In the genomic region with DNA sequence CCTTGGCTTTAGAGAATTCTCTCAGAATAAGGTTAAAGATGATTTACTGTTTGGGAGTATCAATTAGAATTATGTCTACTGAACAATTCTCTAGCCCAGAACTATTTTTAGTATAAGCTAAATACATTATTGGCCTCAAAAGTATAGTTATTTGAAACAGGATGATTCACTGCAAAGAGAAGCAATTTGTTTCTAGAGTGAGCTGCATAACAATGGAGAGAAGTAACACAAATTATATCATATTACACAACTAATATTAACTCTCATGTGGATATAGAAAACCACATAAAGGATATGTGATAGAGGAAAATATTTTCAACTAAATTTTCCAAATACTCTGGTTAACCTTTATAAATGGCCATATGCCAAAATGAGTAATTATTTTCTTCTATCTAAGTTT, we compare ENCODE assay signal across 22 cellular contexts. TPM values are rescaled to one million over a fixed set of nuclear protein-coding genes. Genes with fewer than 3 reads are reported as not detected.
A peak's percentile ranks its signal among the peaks of the same experiment; 100 is the strongest.
DNase-seq lines count a peak whose midpoint lies in the region; ATAC-seq, FAIRE-seq and TF ChIP-seq lines count a peak whose summit lies in the region.
"Had no signal": no experiment of that assay in that cellular context is flagged by ENCODE, and none has a peak within 500 bp of the region (broad histone marks: within the 10 kb centered on the region; RNA-seq: fewer than 3 reads in every experiment).

No MANE protein-coding gene starts in this region.

- ATAC-seq in A549: no peak
- ATAC-seq: HCT116 had no signal

- POLR2A ChIA-PET in A549 (lab: Yijun Ruan, JAX): no interaction called here
- POLR2A ChIA-PET in activated CD4-positive, alpha-beta T cell treated with anti-CD3 and anti-CD28 coated beads, Interleukin-2, amount 10 ng/mL, durations not matched to agents 7 days and 5 days (lab: Charles Lee): no interaction called here

- CTCF ChIA-PET in A549 (lab: Yijun Ruan, JAX): interaction anchor here (1.6 to 1.8 kb wide), 2 partner anchors 69 to 76 kb away, joined by 4 read pairs; no protein-coding TSS in a partner anchor
- CTCF ChIA-PET in activated CD4-positive, alpha-beta T cell treated with anti-CD3 and anti-CD28 coated beads, Interleukin-2, amount 10 ng/mL, durations not matched to agents 7 days and 5 days (lab: Charles Lee): no interaction called here

- H3K4me1 ChIP-seq in A549: peaks cover 39% of the 10 kb centered on the region

- no peak for TF ChIP-seq EP300 in A549 (IDR thresholded peaks at IDR 0.05)

- no peak overlapping the region for H3K4me3 ChIP-seq in A549
- H3K4me3 ChIP-seq in fibroblast of the aortic adventitia (ENCODE audit: low read depth, low read length): no peak overlapping the region
- H3K4me3 ChIP-seq: MG63 had no signal

- H3K27me3 Mint-ChIP-seq in activated CD4-positive, alpha-beta T cell treated with anti-CD3 and anti-CD28 coated beads, Interleukin-2, amount 10 ng/mL, durations not matched to agents 7 days and 5 days: no peaks in the 10 kb centered on the region

- TF ChIP-seq POLR2A in A549 (IDR thresholded peaks at IDR 0.05; ENCODE audit: low read length): no peak

- H3K27ac Mint-ChIP-seq in activated CD4-positive, alpha-beta T cell treated with anti-CD3 and anti-CD28 coated beads, Interleukin-2, amount 10 ng/mL, durations not matched to agents 7 days and 5 days: no peak overlapping the region

- peak; percentile 79 for FAIRE-seq in A549 (lab: Jason Lieb, UNC)
- FAIRE-seq: GM18507, H1 had no signal

- no peaks in the 10 kb centered on the region for H3K4me1 Mint-ChIP-seq in activated CD4-positive, alpha-beta T cell treated with anti-CD3 and anti-CD28 coated beads, Interleukin-2, amount 10 ng/mL, durations not matched to agents 7 days and 5 days

- H3K4me2 ChIP-seq in A549: peak overlapping the region; percentile 39; the same call in 2 of the 3 replicates

- no peak overlapping the region for H3K4me3 Mint-ChIP-seq in activated CD4-positive, alpha-beta T cell treated with anti-CD3 and anti-CD28 coated beads, Interleukin-2, amount 10 ng/mL, durations not matched to agents 7 days and 5 days

- DNase-seq in A549 (ENCODE audit: low read depth in 1 of 2, low spot score in 1 of 2) (no peak), NCI-H2227 (lab: John Stamatoyannopoulos, UW; ENCODE audit: unreplicated experiment) (peak; percentile 19), amniotic epithelial cell (ENCODE audit: low read depth) (peak; percentile 56), fibroblast of the aortic adventitia (ENCODE audit: low read depth) (peak; percentile 28), H4 (ENCODE audit: low spot score) (no peak), SW480 (ENCODE audit: low spot score) (no peak)
- DNase-seq in activated CD4-positive, alpha-beta T cell treated with anti-CD3 and anti-CD28 coated beads, Interleukin-2, amount 10 ng/mL, durations not matched to agents 7 days and 5 days: no peak
- no peak for DNase-seq in activated T-cell treated with anti-CD3 and anti-CD28 coated beads, Interleukin-2, amount 50 U/mL, for 1 hour
- DNase-seq: 8988T, Calu3, KG1, MG63, NCI-H1105 treated with DMSO at 0.1 percent for 48 hours, NCI-H1930, NCI-H2107, NCI-H446 treated with DMSO at 0.1 percent for 48 hours, NCI-H526, SHP77 had no signal

- H3K36me3 Mint-ChIP-seq in activated CD4-positive, alpha-beta T cell treated with anti-CD3 and anti-CD28 coated beads, Interleukin-2, amount 10 ng/mL, durations not matched to agents 7 days and 5 days (ENCODE audit: low read depth): no peaks in the 10 kb centered on the region

- H3K27ac ChIP-seq in A549: peak overlapping the region in 1 of 2 experiments; percentile 28; a peak in 1 of 6 replicates
- H3K27ac ChIP-seq: RWPE1 had no signal

- no peaks in the 10 kb centered on the region for H3K9me3 ChIP-seq in A549
- H3K9me3 ChIP-seq: MG63 had no signal

- no peaks in the 10 kb centered on the region for H3K9me3 Mint-ChIP-seq in activated CD4-positive, alpha-beta T cell treated with anti-CD3 and anti-CD28 coated beads, Interleukin-2, amount 10 ng/mL, durations not matched to agents 7 days and 5 days

- TF ChIP-seq RAD21 in A549 (conservative IDR thresholded peaks at IDR 0.05 in 1 of 2, IDR thresholded peaks at IDR 0.05 in 1 of 2): no peak

- TF ChIP-seq CTCF in A549 (IDR thresholded peaks at IDR 0.05) (no peak), fibroblast of the aortic adventitia (IDR thresholded peaks at IDR 0.05; ENCODE audit: insufficient read depth, low read length) (no peak)

TF ChIP-seq in A549, 52 proteins besides CTCF, POLR2A, EP300 and RAD21:
- TF ChIP-seq ESRRA (IDR thresholded peaks at IDR 0.05; ENCODE audit: borderline replicate concordance, low read length) (no peak), CBX2 (IDR thresholded peaks at IDR 0.05; ENCODE audit: borderline replicate concordance, low read depth) (no peak), EHF (CRISPR knock-in tag; IDR thresholded peaks at IDR 0.05) (no peak), ZC3H11A (IDR thresholded peaks at IDR 0.05) (no peak), NR3C1 (IDR thresholded peaks at IDR 0.05) (no peak), CHD2 (IDR thresholded peaks at IDR 0.05; ENCODE audit: low read length, partially characterized antibody) (no peak), RARB (CRISPR knock-in tag; IDR thresholded peaks at IDR 0.05) (no peak), SREBF2 (IDR thresholded peaks at IDR 0.05) (no peak), MAZ (IDR thresholded peaks at IDR 0.05; ENCODE audit: borderline replicate concordance, low read depth, low read length) (no peak), TP53 (CRISPR knock-in tag; IDR thresholded peaks at IDR 0.05) (no peak), JUNB (IDR thresholded peaks at IDR 0.05) (no peak), KDM1A (IDR thresholded peaks at IDR 0.05; ENCODE audit: low read depth) (no peak), KDM5A (IDR thresholded peaks at IDR 0.05) (no peak), PHF8 (IDR thresholded peaks at IDR 0.05; ENCODE audit: borderline replicate concordance, low read depth) (no peak), FOXS1 (CRISPR knock-in tag; IDR thresholded peaks at IDR 0.05) (no peak), HOXB13 (CRISPR knock-in tag; IDR thresholded peaks at IDR 0.05; ENCODE audit: low read depth) (no peak)
- TF ChIP-seq, protein P1, sequence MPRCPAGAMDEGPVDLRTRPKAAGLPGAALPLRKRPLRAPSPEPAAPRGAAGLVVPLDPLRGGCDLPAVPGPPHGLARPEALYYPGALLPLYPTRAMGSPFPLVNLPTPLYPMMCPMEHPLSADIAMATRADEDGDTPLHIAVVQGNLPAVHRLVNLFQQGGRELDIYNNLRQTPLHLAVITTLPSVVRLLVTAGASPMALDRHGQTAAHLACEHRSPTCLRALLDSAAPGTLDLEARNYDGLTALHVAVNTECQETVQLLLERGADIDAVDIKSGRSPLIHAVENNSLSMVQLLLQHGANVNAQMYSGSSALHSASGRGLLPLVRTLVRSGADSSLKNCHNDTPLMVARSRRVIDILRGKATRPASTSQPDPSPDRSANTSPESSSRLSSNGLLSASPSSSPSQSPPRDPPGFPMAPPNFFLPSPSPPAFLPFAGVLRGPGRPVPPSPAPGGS (IDR thresholded peaks at IDR 0.05): no peak

RNA-seq across cellular contexts. Expression of a gene that starts 24.9 kb away (rescaled TPM):
- polyA plus RNA-seq in A549 (2011; rRNA removed): 17.6 and 21.8 TPM in 2 replicates
- 2.9 and 5.6 TPM in 2 replicates for polyA plus RNA-seq in A549 (2012; cell fraction: cytosol; rRNA removed)
- 3.6 and 7.2 TPM in 2 replicates for polyA plus RNA-seq in A549 (2012; cell fraction: nucleus; rRNA removed)
- polyA plus RNA-seq in A549 (2017; fragmentation: RNase III; extraction: RNeasy Plus Mini Kit Qiagen cat#74134 plus additional on column Dnase treatment): 15.4 to 24.9 TPM (median 23.5 TPM) in 3 replicates
- 11.4 and 12.2 TPM in 2 replicates for polyA minus RNA-seq in A549 (2011; rRNA and poly(A)+ RNA removed)
- 4.2 and 4.3 TPM in 2 replicates for total RNA-seq in fibroblast of the aortic adventitia (ENCODE audit: low replicate concordance)
- 1 to 10 TPM; 8.4 to 9.9 TPM for total RNA-seq in activated CD4-positive, alpha-beta T cell treated with anti-CD3 and anti-CD28 coated beads, Interleukin-2, amount 10 ng/mL, durations not matched to agents 7 days and 5 days
- 2.2 and 3.7 TPM in 2 replicates for total RNA-seq in H4 (2014; rRNA removed; shearing (Covaris generic))

Comparison
In these comparisons a context has a peak if more than half of its experiments do, and no peak if none do; other contexts are left out.
1. DNase-seq: peak in NCI-H2227 (single experiment), amniotic epithelial cell (single experiment) and fibroblast of the aortic adventitia (single experiment); none in A549 (0 of 2), activated CD4-positive, alpha-beta T cell treated with anti-CD3 and anti-CD28 coated beads, Interleukin-2, amount 10 ng/mL, durations not matched to agents 7 days and 5 days (single experiment), H4 (single experiment), SW480 (single experiment) and activated T-cell treated with anti-CD3 and anti-CD28 coated beads, Interleukin-2, amount 50 U/mL, for 1 hour (single experiment).